In genomic region chr5:160092960-160093701, GRCh38 we compare ENCODE assay signal across 10 cellular contexts. TPM values are rescaled to one million over a fixed set of nuclear protein-coding genes. Genes with fewer than 3 reads are reported as not detected.
DNase-seq lines count a peak whose midpoint lies in the region; ATAC-seq, FAIRE-seq and TF ChIP-seq lines count a peak whose summit lies in the region.
"Had no signal": no experiment of that assay in that cellular context is flagged by ENCODE, and none has a peak within 500 bp of the region (broad histone marks: within the 10 kb centered on the region; RNA-seq: fewer than 3 reads in every experiment).

No MANE protein-coding gene starts in this region.

- in situ Hi-C loops in GM12878 (cut with MboI) = no loop called here

- peak overlapping the region; percentile 73 for H3K27ac ChIP-seq in GM12878 (ENCODE audit: control insufficient read depth, insufficient read depth)
- H3K27ac ChIP-seq: esophagus muscularis mucosa had no signal

- TF ChIP-seq CTCF in GM12878 (IDR thresholded peaks at IDR 0.05 in 2 of 3, conservative IDR thresholded peaks at IDR 0.05 in 1 of 3; ENCODE audit: control insufficient read depth in 2 of 3, extremely low read depth in 1 of 3, insufficient read depth in 1 of 3, low read depth in 3 of 3, low read length in 3 of 3) = no peak

- peak overlapping the region; percentile 36 for H2AFZ ChIP-seq in GM12878 (ENCODE audit: control insufficient read depth, low read depth, low read length)

- no peaks in the 10 kb centered on the region for H3K27me3 ChIP-seq in GM12878 (replicated peaks in 1 of 2; ENCODE audit: control insufficient read depth in 2 of 2, insufficient read depth in 2 of 2, low read length in 1 of 2)
- H3K27me3 ChIP-seq: esophagus muscularis mucosa had no signal

- CTCF ChIA-PET in GM12878 (lab: Yijun Ruan, JAX) = interaction anchor here (0.8 to 6.4 kb wide), 6 partner anchors 9 to 252 kb away, joined by 3 to 53 read pairs (median 4); no protein-coding TSS in a partner anchor

- RAD21 ChIA-PET in GM12878 (lab: Charles Lee; ENCODE audit: unreplicated experiment) = interaction anchor here (1.0 to 1.7 kb wide), 4 partner anchors 12 to 71 kb away, joined by 3 to 7 read pairs (median 4); no protein-coding TSS in a partner anchor

- H3K79me2 ChIP-seq in GM12878 (ENCODE audit: control insufficient read depth, insufficient read depth, low read length) = peaks cover 12% of the 10 kb centered on the region

- peak overlapping the region; percentile 49 for H3K9ac ChIP-seq in GM12878 (ENCODE audit: control insufficient read depth, insufficient read depth, low read length)

- DNase-seq in GM12878 (ENCODE audit: low read depth, low spot score) = peak; percentile 72
- no peak for DNase-seq in stimulated activated naive CD4-positive, alpha-beta T cell (lab: John Stamatoyannopoulos, UW)
- no peak for DNase-seq in left ventricle myocardium superior
- DNase-seq: amniotic stem cell, OCI-M1 had no signal

- TF ChIP-seq RAD21 in GM12878 (IDR thresholded peaks at IDR 0.05; ENCODE audit: insufficient read depth, low read depth, low read length) = no peak

- ATAC-seq in GM18519 (IDR thresholded peaks at IDR 0.05; ENCODE audit: low FRiP score, unreplicated experiment) (peak; percentile 65), GM19467 (IDR thresholded peaks at IDR 0.05; ENCODE audit: unreplicated experiment) (peak; percentile 44), HG03045 (IDR thresholded peaks at IDR 0.05; ENCODE audit: unreplicated experiment) (peak; percentile 69), GM12878 (peak; percentile 79), HG02970 (IDR thresholded peaks at IDR 0.05; ENCODE audit: low FRiP score, unreplicated experiment) (no peak), left ventricle myocardium superior (no peak)

- H3K4me1 ChIP-seq in GM12878 (ENCODE audit: control insufficient read depth, insufficient read depth, low read length) = peaks cover 38% of the 10 kb centered on the region

- POLR2A ChIA-PET in GM12878 (lab: Charles Lee) = interaction anchor here (0.5 to 0.7 kb wide), 3 partner anchors 9 to 19 kb away, joined by 3 to 8 read pairs (median 4); no protein-coding TSS in a partner anchor

- 68% methylated on average over 10 of the region's 10 CpGs for WGBS in GM12878 (ENCODE audit: insufficient coverage, insufficient replicate concordance, low lambda C conversion rate, missing lambda C conversion rate)

- TF ChIP-seq EP300 in GM12878 (IDR thresholded peaks at IDR 0.05; ENCODE audit: borderline replicate concordance in 1 of 2, control insufficient read depth in 1 of 2, low read depth in 2 of 2, low read length in 2 of 2) = peak in 1 of 2 experiments; percentile 50; a peak in 1 of 4 replicates

- no peaks in the 10 kb centered on the region for H4K20me1 ChIP-seq in GM12878 (ENCODE audit: control insufficient read depth, insufficient read depth)

- no peaks in the 10 kb centered on the region for H3K9me3 ChIP-seq in GM12878 (replicated peaks; ENCODE audit: control insufficient read depth, insufficient read depth, low read length)
- H3K9me3 ChIP-seq: esophagus muscularis mucosa had no signal

- BruUV-seq in GM12878 (replicated peaks; lab: Mats Ljungman, UMichigan) = TSS peak; percentile 48

- no peak for FAIRE-seq in GM12878 (lab: Jason Lieb, UNC)

- TF ChIP-seq POLR2A in GM12878 (IDR thresholded peaks at IDR 0.05; ENCODE audit: low read depth, low read length) = no peak

- peak overlapping the region; percentile 60 for H3K4me3 ChIP-seq in GM12878
- H3K4me3 ChIP-seq: esophagus muscularis mucosa had no signal

- SMC1A ChIA-PET in GM12878 (lab: Charles Lee; ENCODE audit: uncharacterized antibody, unreplicated experiment) = interaction anchor here (1.0 to 4.3 kb wide), 5 partner anchors 9 to 54 kb away, joined by 3 to 22 read pairs (median 3); no protein-coding TSS in a partner anchor

- H3K36me3 ChIP-seq in GM12878 (ENCODE audit: control insufficient read depth in 2 of 2, insufficient read depth in 2 of 2, low read length in 1 of 2) = peaks cover 0 to 9% of the 10 kb centered on the region in 2 experiments; a peak in 2 of 4 replicates

- peak overlapping the region; percentile 83 for H3K4me2 ChIP-seq in GM12878 (ENCODE audit: control insufficient read depth, insufficient read depth)

- intact Hi-C loops in GM12878 (cut with micrococcal nuclease; ENCODE audit: unreplicated experiment) = loop anchor here (2.0 kb wide), 1 partner anchor 26 kb away; the partner anchor contains the start of gene PWWP2A
- intact Hi-C loops in left ventricle myocardium superior (cut with micrococcal nuclease) = no loop called here

TF ChIP-seq in GM12878, 131 proteins besides CTCF, POLR2A, EP300 and RAD21 (continues in another document):
- TF ChIP-seq RELB (IDR thresholded peaks at IDR 0.05; ENCODE audit: low read depth) = peak; percentile 70
- no peak for TF ChIP-seq IRF4 (IDR thresholded peaks at IDR 0.05; ENCODE audit: low read depth, low read length)
- no peak for TF ChIP-seq RFX5 (IDR thresholded peaks at IDR 0.05; ENCODE audit: low read depth, low read length)
- TF ChIP-seq TAF1 (IDR thresholded peaks at IDR 0.05; ENCODE audit: borderline replicate concordance, low read depth, low read length) = 0 out of 2 replicates have a peak, but pooled peaks have one; percentile 6
- TF ChIP-seq RUNX3 (IDR thresholded peaks at IDR 0.05; ENCODE audit: low read length) = peak; percentile 98
- 0 out of 3 replicates have a peak, but pooled peaks have one; percentile 24 for TF ChIP-seq POU2F2 (IDR thresholded peaks at IDR 0.05; ENCODE audit: borderline replicate concordance, low read depth, low read length)
- 0 out of 2 replicates have a peak, but pooled peaks have one; percentile 14 for TF ChIP-seq IKZF1 (conservative IDR thresholded peaks at IDR 0.05)
- TF ChIP-seq YY1 (IDR thresholded peaks at IDR 0.05; ENCODE audit: low read depth, low read length) = peak; percentile 76
- peak; percentile 90 for TF ChIP-seq NFIC (IDR thresholded peaks at IDR 0.05; ENCODE audit: low read depth, low read length)
- 0 out of 2 replicates have a peak, but pooled peaks have one; percentile 32 for TF ChIP-seq CHD4 (IDR thresholded peaks at IDR 0.05)
- no peak for TF ChIP-seq ZBED1 (IDR thresholded peaks at IDR 0.05; ENCODE audit: borderline replicate concordance)
- no peak for TF ChIP-seq BMI1 (IDR thresholded peaks at IDR 0.05; ENCODE audit: borderline replicate concordance)
- peak; percentile 83 to 84 for TF ChIP-seq IKZF2 (IDR thresholded peaks at IDR 0.05)
- no peak for TF ChIP-seq SMARCA5 (IDR thresholded peaks at IDR 0.05)
- 0 out of 2 replicates have a peak, but pooled peaks have one; percentile 7 for TF ChIP-seq SPI1 (IDR thresholded peaks at IDR 0.05; ENCODE audit: borderline replicate concordance, insufficient read depth, low read depth, low read length)
- TF ChIP-seq JUND (IDR thresholded peaks at IDR 0.05; ENCODE audit: low read depth, low read length) = no peak
- TF ChIP-seq TBL1XR1 (IDR thresholded peaks at IDR 0.05; ENCODE audit: low read depth, low read length) = 0 out of 2 replicates have a peak, but pooled peaks have one; percentile 43
- peak; percentile 11; the same call in 1 of the 2 replicates for TF ChIP-seq CBX5 (IDR thresholded peaks at IDR 0.05; ENCODE audit: low read depth)
- 0 out of 2 replicates have a peak, but pooled peaks have one; percentile 11 for TF ChIP-seq TCF7 (IDR thresholded peaks at IDR 0.05; ENCODE audit: borderline replicate concordance)
- TF ChIP-seq ATF2 (IDR thresholded peaks at IDR 0.05; ENCODE audit: low read length) = peak; percentile 63
- peak; percentile 68; the same call in 1 of the 2 replicates for TF ChIP-seq CBFB (IDR thresholded peaks at IDR 0.05; ENCODE audit: low read depth)

RNA-seq across cellular contexts. Expression of gene PWWP2A, which starts 26.1 kb away (rescaled TPM):
- total RNA-seq in GM12878 (2013; cell fraction: nucleolus; rRNA removed) = 57.4 and 61.1 TPM in 2 replicates
- total RNA-seq in GM12878 (2014; rRNA removed) (19.5 and 21.0 TPM in 2 replicates), GM12878 (2014; rRNA removed; fragmentation: Illumina TruSeq; extraction: Trizol) (20.2 and 20.7 TPM in 2 replicates), GM12878 (2021) (23.9 and 26.1 TPM in 2 replicates), left ventricle myocardium superior (11.4 TPM)
- polyA plus RNA-seq in GM12878 (2011; ENCODE audit: low read depth) = 5.5 TPM
- polyA plus RNA-seq in GM12878 (2011; rRNA removed) (18.3 and 18.4 TPM in 2 replicates), GM12878 (2014; fragmentation: Illumina TruSeq; extraction: Trizol) (24.9 and 31.3 TPM in 2 replicates), GM12878 (2014; fragmentation: Nextera tagmentation; extraction: Ambion mirVana) (1 to 10 TPM; 5.7 to 6.9 TPM), GM12878 (2014; rRNA removed) (15.6 and 16.8 TPM in 2 replicates), GM12878 (2016; fragmentation: Nextera tagmentation; extraction: Ambion mirVana) (10 to 100 TPM; 16.0 to 17.1 TPM)
- 12.8 and 13.5 TPM in 2 replicates for polyA plus RNA-seq in GM12878 (2011; cell fraction: cytosol; rRNA removed)
- 10.8 and 10.9 TPM in 2 replicates for polyA plus RNA-seq in GM12878 (2011; cell fraction: nucleus; rRNA removed)
- 8.4 and 10.4 TPM in 2 replicates for polyA plus RNA-seq in GM12878 (2012)
- 10.8 and 13.4 TPM in 2 replicates for polyA minus RNA-seq in GM12878 (2011; rRNA and poly(A)+ RNA removed)
- polyA minus RNA-seq in GM12878 (2011; cell fraction: cytosol; rRNA and poly(A)+ RNA removed) = 5.1 and 7.2 TPM in 2 replicates
- polyA minus RNA-seq in GM12878 (2011; cell fraction: nucleus; rRNA and poly(A)+ RNA removed) = 5.1 and 7.7 TPM in 2 replicates

Comparison
In these comparisons a context has a peak if more than half of its experiments do, and no peak if none do; other contexts are left out.
1. ATAC-seq: peak in GM18519 (single experiment), GM19467 (single experiment), HG03045 (single experiment) and GM12878 (single experiment); none in HG02970 (single experiment) and left ventricle myocardium superior (single experiment).